Comparison of ENCODE assay signal across 8 cellular contexts in the genomic region with DNA sequence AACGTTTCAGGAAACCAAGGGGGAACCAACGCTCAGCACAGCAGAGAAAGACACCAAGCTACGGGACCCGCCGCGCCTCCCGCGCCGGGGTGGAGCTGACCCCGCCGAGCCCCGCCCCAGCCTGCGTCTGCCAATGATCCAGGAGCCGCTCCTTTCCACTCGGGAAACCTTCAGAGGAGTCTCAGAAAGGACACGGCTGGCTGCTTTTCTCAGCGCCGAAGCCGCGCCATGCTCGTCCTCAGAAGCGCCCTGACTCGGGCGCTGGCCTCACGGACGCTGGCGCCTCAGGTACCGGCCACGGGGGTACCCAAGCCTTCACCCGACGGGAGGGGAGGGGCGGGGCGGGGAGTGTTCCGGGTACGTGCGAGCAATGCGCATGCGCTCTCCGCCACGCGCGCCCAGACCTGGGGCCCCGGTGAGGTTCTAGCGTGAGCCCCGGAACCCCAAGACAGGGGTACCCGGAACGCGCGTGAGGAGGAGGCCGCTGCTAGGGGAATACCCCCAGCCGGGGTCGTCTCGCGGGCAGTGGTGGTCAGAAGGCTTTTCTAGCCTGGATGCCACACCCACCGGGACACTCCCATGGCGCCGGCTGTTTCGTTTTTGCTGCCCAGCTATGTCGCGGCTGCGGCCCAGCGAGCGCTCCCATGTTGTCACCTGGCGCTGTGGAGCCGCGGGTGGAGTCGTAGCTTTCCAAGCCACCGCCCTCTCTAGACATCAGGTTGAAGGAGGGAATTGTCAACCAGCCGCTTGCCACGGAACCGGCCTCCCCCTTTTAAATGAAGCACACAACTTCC. TPM values are rescaled to one million over a fixed set of nuclear protein-coding genes. Genes with fewer than 3 reads are reported as not detected.
DNase-seq lines count a peak whose midpoint lies in the region; ATAC-seq lines count a peak whose summit lies in the region.

NIPSNAP3A (plus strand) TSS at position 119 of the 794 bp plus-strand sequence; CDS start at position 229, 110 bp downstream.

- no peaks in the 10 kb centered on the region for H3K27me3 ChIP-seq in CD8-positive, alpha-beta memory T cell (ENCODE audit: insufficient read depth, low read length, poor library complexity, severe bottlenecking)

- H3K4me1 Mint-ChIP-seq in CD8-positive, alpha-beta memory T cell: peaks cover 19 to 29% (median 27%) of the 10 kb centered on the region in 3 donors
- H3K4me1 Mint-ChIP-seq in memory B cell: peaks cover 24% of the 10 kb centered on the region

- peaks cover 8% of the 10 kb centered on the region for H3K4me1 ChIP-seq in CD8-positive, alpha-beta memory T cell (ENCODE audit: insufficient read depth, low read length)

- H3K27ac ChIP-seq in CD8-positive, alpha-beta memory T cell (ENCODE audit: low read depth, low read length): peak within 1 kb of the TSS; percentile 89

- no peaks in the 10 kb centered on the region for H3K36me3 ChIP-seq in CD8-positive, alpha-beta memory T cell (ENCODE audit: insufficient read depth, low read length)

- H3K4me3 ChIP-seq in CD8-positive, alpha-beta memory T cell (ENCODE audit: low read length): peak within 1 kb of the TSS; percentile 76

- peak; percentile 79 to 93 (median 88) for DNase-seq in CD8-positive, alpha-beta memory T cell
- DNase-seq in NOMO-1 (lab: John Stamatoyannopoulos, UW; ENCODE audit: unreplicated experiment in 2 of 2) (peak; percentile 91 to 92), memory B cell (ENCODE audit: low spot score in 2 of 2) (peak; percentile 88 to 91)
- DNase-seq in activated CD8-positive, alpha-beta memory T cell treated with anti-CD3 and anti-CD28 coated beads for 24 hours: peak; percentile 98
- peak; percentile 74 for DNase-seq in effector CD8-positive, alpha-beta T cell (lab: John Stamatoyannopoulos, UW)
- DNase-seq in stimulated activated CD8-positive, alpha-beta memory T cell treated with anti-CD3 and anti-CD28 coated beads, Interleukin-12 subunit alpha, Interleukin-12 subunit beta, amount 100 ng/mL, for 1 hour (ENCODE audit: low read depth): peak; percentile 76

- H3K36me3 Mint-ChIP-seq in CD8-positive, alpha-beta memory T cell: peaks cover 0 to 23% (median 7%) of the 10 kb centered on the region in 3 donors
- H3K36me3 Mint-ChIP-seq in memory B cell: peaks cover 7% of the 10 kb centered on the region

- no peaks in the 10 kb centered on the region for H3K9me3 Mint-ChIP-seq in CD8-positive, alpha-beta memory T cell
- H3K9me3 Mint-ChIP-seq in memory B cell: no peaks in the 10 kb centered on the region

- ATAC-seq in GM19452 (IDR thresholded peaks at IDR 0.05; ENCODE audit: unreplicated experiment) (peak; percentile 83), HG03575 (IDR thresholded peaks at IDR 0.05; ENCODE audit: extremely low read depth, insufficient number of reproducible peaks, low FRiP score, unreplicated experiment) (peak; percentile 46), memory B cell (ENCODE audit: low read depth) (peak; percentile 84)

- peak within 1 kb of the TSS; percentile 89 to 99 (median 97) for H3K4me3 Mint-ChIP-seq in CD8-positive, alpha-beta memory T cell
- peak within 1 kb of the TSS; percentile 88 for H3K4me3 Mint-ChIP-seq in memory B cell

- peak within 1 kb of the TSS; percentile 89 to 100 (median 98) for H3K27ac Mint-ChIP-seq in CD8-positive, alpha-beta memory T cell
- peak within 1 kb of the TSS; percentile 97 for H3K27ac Mint-ChIP-seq in memory B cell

- CTCF ChIA-PET in CD8-positive, alpha-beta memory T cell (lab: Charles Lee): no interaction called here

- no peaks in the 10 kb centered on the region for H3K9me3 ChIP-seq in CD8-positive, alpha-beta memory T cell (ENCODE audit: low read length)

- no peaks in the 10 kb centered on the region for H3K27me3 Mint-ChIP-seq in CD8-positive, alpha-beta memory T cell
- no peaks in the 10 kb centered on the region for H3K27me3 Mint-ChIP-seq in memory B cell

- POLR2A ChIA-PET in CD8-positive, alpha-beta memory T cell (lab: Charles Lee): interaction anchor here (0.6 to 1.5 kb wide), 4 partner anchors 15 to 654 kb away, joined by 3 to 7 read pairs (median 4); partner anchors contain the start of gene SMC2

RNA-seq across cellular contexts. Expression of gene NIPSNAP3A, which starts in this region (rescaled TPM):
- total RNA-seq in CD8-positive, alpha-beta memory T cell: 10 to 100 TPM in 1 of 2 experiments, 1 to 10 TPM in 1; 9.1 to 10.1 TPM
- 21.8 TPM for polyA plus RNA-seq in CD8-positive, alpha-beta memory T cell

Comparison
In these comparisons a context has a peak if more than half of its experiments do, and no peak if none do; other contexts are left out.
1. Peak in every context shown above with its lines: DNase-seq, ATAC-seq, H3K4me3 ChIP-seq and H3K27ac ChIP-seq.